Comparison of ENCODE assay signal across 28 cellular contexts in the genomic region with DNA sequence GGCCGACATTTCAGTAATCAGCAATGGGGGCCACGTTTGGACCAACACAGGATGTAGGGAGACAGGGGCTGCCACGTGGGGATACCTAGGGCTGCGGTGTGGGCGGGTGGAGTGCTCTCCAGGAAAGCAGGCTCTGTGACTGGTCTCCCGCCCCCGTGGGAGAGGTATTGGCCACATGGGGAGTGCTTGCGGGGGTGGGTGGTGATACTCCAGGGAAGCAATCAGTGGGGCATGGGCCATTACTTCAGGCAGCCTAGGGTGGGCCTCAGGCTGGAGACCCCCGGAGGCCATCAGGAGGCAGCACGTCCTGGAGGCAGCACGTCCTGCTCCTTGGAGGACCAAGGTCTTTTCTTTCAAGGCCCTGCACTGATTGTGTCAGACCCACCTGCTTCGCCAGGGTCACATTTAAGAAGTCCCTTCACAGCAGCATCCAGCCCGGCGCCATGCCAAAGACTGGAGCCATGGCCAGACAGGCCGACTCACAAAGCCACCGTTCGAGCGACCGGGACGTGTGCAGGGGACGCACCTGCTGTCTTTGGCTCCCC. TPM values are rescaled to one million over a fixed set of nuclear protein-coding genes. Genes with fewer than 3 reads are reported as not detected.
DNase-seq lines count a peak whose midpoint lies in the region; ATAC-seq, FAIRE-seq and TF ChIP-seq lines count a peak whose summit lies in the region.
"Had no signal": no experiment of that assay in that cellular context is flagged by ENCODE, and none has a peak within 500 bp of the region (broad histone marks: within the 10 kb centered on the region; RNA-seq: fewer than 3 reads in every experiment).

No MANE protein-coding gene starts in this region.

- peak; percentile 59 for DNase-seq in natural killer cell treated with Interleukin-12 subunit alpha and Interleukin-12 subunit beta and Interleukin-15 and Interleukin-18, amount 100 ng/mL, for 72 hours (ENCODE audit: low spot score)
- no peak for DNase-seq in natural killer cell
- no peak for DNase-seq in K562 (ENCODE audit: extremely low read depth in 1 of 4, low spot score in 3 of 4)
- DNase-seq in mesothelial cell of epicardium (ENCODE audit: low spot score in 2 of 2, unreplicated experiment in 2 of 2), result peak; percentile 19 to 35
- no peak for DNase-seq in putamen (ENCODE audit: low spot score)
- no peak for DNase-seq in NCI-H2227 (lab: John Stamatoyannopoulos, UW; ENCODE audit: unreplicated experiment)
- no peak for DNase-seq in amniotic stem cell (lab: John Stamatoyannopoulos, UW)
- DNase-seq in AML-193 (lab: John Stamatoyannopoulos, UW), result no peak
- DNase-seq: activated CD4-positive, alpha-beta T cell treated with anti-CD3 and anti-CD28 coated beads, Interleukin-2, amount 50 U/mL, for 1 hour; activated gamma-delta T cell treated with Interleukin-2 at 50 U/mL for 16 hours; CD4-positive, alpha-beta T cell; GDM1; glutamatergic neuron; MM.1S; NCI-H1436; stimulated activated CD4-positive, alpha-beta T cell treated with anti-CD3 and anti-CD28 coated beads, Interleukin-1b, Interleukin-23, amount 100 ng/mL, for 48 hours had no signal

- no peak overlapping the region for H2AFZ ChIP-seq in K562 (ENCODE audit: low read depth, low read length)
- H2AFZ ChIP-seq: PC-9 had no signal

- H4K20me1 ChIP-seq in K562 (replicated peaks; ENCODE audit: control insufficient read depth, insufficient read depth, low read length), result peaks cover 8% of the 10 kb centered on the region; the same call in 1 of the 2 replicates

- no peak for FAIRE-seq in K562 (lab: Jason Lieb, UNC)
- FAIRE-seq: endothelial cell of umbilical vein had no signal

- no peaks in the 10 kb centered on the region for H3K79me2 ChIP-seq in K562 (ENCODE audit: control insufficient read depth, insufficient read depth, low read length)

- no peak overlapping the region for H3K4me3 Mint-ChIP-seq in natural killer cell treated with Interleukin-12 subunit alpha and Interleukin-12 subunit beta and Interleukin-15 and Interleukin-18, amount 100 ng/mL, for 72 hours
- H3K4me3 Mint-ChIP-seq in natural killer cell (no peak overlapping the region), mesothelial cell of epicardium (no peak overlapping the region)
- H3K4me3 Mint-ChIP-seq: CD4-positive, alpha-beta T cell; IgD-negative memory B cell; naive thymus-derived CD8-positive, alpha-beta T cell; T-helper 1 cell treated with Interleukin-12 subunit alpha and Interleukin-12 subunit beta and Interleukin-4 antibody, amounts not matched to agents 30 μg/mL and 1 μg/mL, for 36 hours had no signal

- no peak for TF ChIP-seq EP300 in K562 (IDR thresholded peaks at IDR 0.05; ENCODE audit: low read length)

- intact Hi-C loops in natural killer cell (cut with micrococcal nuclease) (no loop called here), K562 (cut with micrococcal nuclease) (no loop called here)

- no peak overlapping the region for H3K4me3 ChIP-seq in K562
- H3K4me3 ChIP-seq: cardiac muscle cell, PC-9, prostate gland had no signal

- H3K9me3 Mint-ChIP-seq in natural killer cell treated with Interleukin-12 subunit alpha and Interleukin-12 subunit beta and Interleukin-15 and Interleukin-18, amount 100 ng/mL, for 72 hours, result no peaks in the 10 kb centered on the region
- H3K9me3 Mint-ChIP-seq in natural killer cell, result no peaks in the 10 kb centered on the region
- H3K9me3 Mint-ChIP-seq in mesothelial cell of epicardium, result no peaks in the 10 kb centered on the region
- H3K9me3 Mint-ChIP-seq: CD4-positive, alpha-beta T cell; naive thymus-derived CD8-positive, alpha-beta T cell; T-helper 1 cell treated with Interleukin-12 subunit alpha and Interleukin-12 subunit beta and Interleukin-4 antibody, amounts not matched to agents 30 μg/mL and 1 μg/mL, for 36 hours had no signal

- in situ Hi-C loops in K562 (cut with MboI), result no loop called here

- no peak for TF ChIP-seq RAD21 in K562 (CRISPR knock-in tag; conservative IDR thresholded peaks at IDR 0.05 in 1 of 2, IDR thresholded peaks at IDR 0.05 in 1 of 2)

- peaks cover 3 to 28% of the 10 kb centered on the region in 2 experiments; a peak in 4 of 5 replicates for H3K27me3 ChIP-seq in K562 (ENCODE audit: control insufficient read depth in 2 of 2, insufficient read depth in 2 of 2, low read length in 2 of 2)
- H3K27me3 ChIP-seq: cardiac muscle cell had no signal

- CTCF ChIA-PET in K562 (lab: Yijun Ruan, JAX; ENCODE audit: low intra/inter-chr PET ratio), result no interaction called here

- H3K27me3 Mint-ChIP-seq in natural killer cell treated with Interleukin-12 subunit alpha and Interleukin-12 subunit beta and Interleukin-15 and Interleukin-18, amount 100 ng/mL, for 72 hours, result peaks cover 9 to 10% of the 10 kb centered on the region in 2 donors
- peaks cover 1 to 5% of the 10 kb centered on the region in 2 donors for H3K27me3 Mint-ChIP-seq in natural killer cell (ENCODE audit: low read depth in 2 of 2)
- peaks cover 15% of the 10 kb centered on the region for H3K27me3 Mint-ChIP-seq in mesothelial cell of epicardium (ENCODE audit: low read depth)

- H3K9me3 ChIP-seq in K562 (replicated peaks; ENCODE audit: control insufficient read depth, insufficient read depth, low read depth, low read length), result no peaks in the 10 kb centered on the region
- H3K9me3 ChIP-seq: prostate gland had no signal

- H3K36me3 Mint-ChIP-seq in natural killer cell treated with Interleukin-12 subunit alpha and Interleukin-12 subunit beta and Interleukin-15 and Interleukin-18, amount 100 ng/mL, for 72 hours, result no peaks in the 10 kb centered on the region
- H3K36me3 Mint-ChIP-seq in natural killer cell, result no peaks in the 10 kb centered on the region
- H3K36me3 Mint-ChIP-seq in mesothelial cell of epicardium, result no peaks in the 10 kb centered on the region
- H3K36me3 Mint-ChIP-seq: IgD-negative memory B cell; naive thymus-derived CD8-positive, alpha-beta T cell had no signal

- H3K27ac ChIP-seq in K562 (ENCODE audit: extremely low read depth, low read depth, low read length), result no peak overlapping the region
- H3K27ac ChIP-seq: cardiac muscle cell, PC-9, prostate gland had no signal

- POLR2A ChIA-PET in K562 (lab: Yijun Ruan, JAX), result no interaction called here

- no peak for TF ChIP-seq POLR2A in K562 (conservative IDR thresholded peaks at IDR 0.05)

- no peaks in the 10 kb centered on the region for H3K36me3 ChIP-seq in K562 (ENCODE audit: control insufficient read depth, insufficient read depth, low read length)
- H3K36me3 ChIP-seq: cardiac muscle cell, prostate gland had no signal

- H3K27ac Mint-ChIP-seq in natural killer cell treated with Interleukin-12 subunit alpha and Interleukin-12 subunit beta and Interleukin-15 and Interleukin-18, amount 100 ng/mL, for 72 hours, result no peak overlapping the region
- no peak overlapping the region for H3K27ac Mint-ChIP-seq in natural killer cell
- H3K27ac Mint-ChIP-seq in mesothelial cell of epicardium, result no peak overlapping the region
- H3K27ac Mint-ChIP-seq: CD4-positive, alpha-beta T cell; naive thymus-derived CD8-positive, alpha-beta T cell; T-helper 1 cell treated with Interleukin-12 subunit alpha and Interleukin-12 subunit beta and Interleukin-4 antibody, amounts not matched to agents 30 μg/mL and 1 μg/mL, for 36 hours had no signal

- WGBS in K562 (ENCODE audit: insufficient coverage, low coverage, missing lambda C conversion rate), result 0% methylated on average over 21 of the region's 21 CpGs

- no peaks in the 10 kb centered on the region for H3K9me1 ChIP-seq in K562 (ENCODE audit: control insufficient read depth, insufficient read depth, low read length)

- TF ChIP-seq CTCF in natural killer cell (IDR thresholded peaks at IDR 0.05) (no peak), K562 (IDR thresholded peaks at IDR 0.05 in 2 of 3, conservative IDR thresholded peaks at IDR 0.05 in 1 of 3; ENCODE audit: insufficient read depth in 2 of 3, low read depth in 1 of 3, low read length in 3 of 3) (no peak), mesothelial cell of epicardium (IDR thresholded peaks at IDR 0.05; ENCODE audit: unreplicated experiment) (no peak)

- BruUV-seq in K562 (replicated peaks; lab: Mats Ljungman, UMichigan), result no TSS peak

- no peak overlapping the region; a peak in 1 of 4 replicates for H3K9ac ChIP-seq in K562 (ENCODE audit: insufficient read depth in 1 of 2, low read depth in 2 of 2, low read length in 2 of 2)

- no peak for ATAC-seq in natural killer cell treated with Interleukin-12 subunit alpha and Interleukin-12 subunit beta and Interleukin-15 and Interleukin-18, amount 100 ng/mL, for 72 hours
- ATAC-seq in natural killer cell, result no peak
- ATAC-seq in K562, result no peak
- ATAC-seq: naive thymus-derived CD8-positive, alpha-beta T cell had no signal

- H3K4me2 ChIP-seq in K562 (ENCODE audit: insufficient read depth, low read length), result no peak overlapping the region
- H3K4me2 ChIP-seq: PC-9 had no signal

- H3K4me1 Mint-ChIP-seq in natural killer cell treated with Interleukin-12 subunit alpha and Interleukin-12 subunit beta and Interleukin-15 and Interleukin-18, amount 100 ng/mL, for 72 hours (ENCODE audit: low read depth in 2 of 2), result no peaks in the 10 kb centered on the region
- H3K4me1 Mint-ChIP-seq in natural killer cell (no peaks in the 10 kb centered on the region), mesothelial cell of epicardium (peaks cover 16% of the 10 kb centered on the region)
- H3K4me1 Mint-ChIP-seq: IgD-negative memory B cell; naive thymus-derived CD8-positive, alpha-beta T cell had no signal

- peaks cover 0 to 19% of the 10 kb centered on the region in 2 experiments; a peak in 3 of 5 replicates for H3K4me1 ChIP-seq in K562 (replicated peaks in 1 of 2; ENCODE audit: control insufficient read depth in 2 of 2, insufficient read depth in 2 of 2, low read length in 2 of 2)

RNA-seq across cellular contexts. Expression of a gene that starts 3.0 kb away (rescaled TPM):
- total RNA-seq in natural killer cell treated with Interleukin-12 subunit alpha and Interleukin-12 subunit beta and Interleukin-15 and Interleukin-18, amount 100 ng/mL, for 72 hours, result not detected
- not detected for total RNA-seq in natural killer cell
- 0.05 and 0.49 TPM in 2 replicates for total RNA-seq in K562 (2011; cell fraction: chromatin; rRNA removed; ENCODE audit: low replicate concordance)
- under 0.01 TPM in 1 of 2 replicates, not detected in the other for total RNA-seq in K562 (2011; cell fraction: nucleolus; rRNA removed)
- 0.08 and 0.59 TPM in 2 replicates for total RNA-seq in K562 (2011; cell fraction: nucleoplasm; rRNA removed)
- total RNA-seq in K562 (2014; rRNA removed), result not detected in 2 replicates
- not detected in 2 replicates for total RNA-seq in K562 (2014; rRNA removed; fragmentation: Illumina TruSeq; extraction: Trizol)
- not detected in 2 replicates for total RNA-seq in K562 (2015; rRNA removed; fragmentation: Illumina TruSeq; extraction: Trizol)
- total RNA-seq in K562 (2021), result 0.18 and 0.38 TPM in 2 replicates
- not detected in 2 replicates for polyA plus RNA-seq in K562 (2011; rRNA removed)
- not detected in 2 replicates for polyA plus RNA-seq in K562 (2011; cell fraction: cytosol; rRNA removed)
- polyA plus RNA-seq in K562 (2011; cell fraction: nucleus; rRNA removed), result not detected in 2 replicates
- 0.04 TPM in 1 of 2 replicates, not detected in the other for polyA plus RNA-seq in K562 (2012)
- under 0.01 TPM in 1 of 2 replicates, not detected in the other for polyA plus RNA-seq in K562 (2014; fragmentation: Illumina TruSeq; extraction: Trizol)
- polyA plus RNA-seq in K562 (2014; fragmentation: Nextera tagmentation; extraction: Ambion mirVana), result not detected
- not detected in 2 replicates for polyA plus RNA-seq in K562 (2014; rRNA removed)
- not detected in 2 replicates for polyA minus RNA-seq in K562 (2011; rRNA and poly(A)+ RNA removed)
- polyA minus RNA-seq in K562 (2011; cell fraction: cytosol; rRNA and poly(A)+ RNA removed), result not detected in 2 replicates
- polyA minus RNA-seq in K562 (2011; cell fraction: nucleus; rRNA and poly(A)+ RNA removed), result not detected in 2 replicates
- 0.02 to 0.07 TPM (median 0.04 TPM) in 3 replicates for total RNA-seq in mesothelial cell of epicardium
- total RNA-seq: CD4-positive, alpha-beta T cell; dermis blood vessel endothelial cell; endothelial cell of umbilical vein; H4; naive thymus-derived CD8-positive, alpha-beta T cell; SK-MEL-5; skeletal muscle tissue; temporal lobe had no signal
- polyA plus RNA-seq: cardiac muscle cell; endothelial cell of umbilical vein; IgD-negative memory B cell; naive thymus-derived CD8-positive, alpha-beta T cell had no signal

RNA-seq across cellular contexts. Expression of a gene that starts 35.1 kb away (rescaled TPM):
- total RNA-seq in natural killer cell treated with Interleukin-12 subunit alpha and Interleukin-12 subunit beta and Interleukin-15 and Interleukin-18, amount 100 ng/mL, for 72 hours, result not detected
- total RNA-seq in natural killer cell (not detected), K562 (2014; rRNA removed) (not detected in 2 replicates), K562 (2014; rRNA removed; fragmentation: Illumina TruSeq; extraction: Trizol) (not detected in 2 replicates), K562 (2015; rRNA removed; fragmentation: Illumina TruSeq; extraction: Trizol) (not detected in 2 replicates), K562 (2021) (0.16 TPM in 1 of 2 replicates, not detected in the other), mesothelial cell of epicardium (not detected in 3 replicates)
- total RNA-seq in K562 (2011; cell fraction: chromatin; rRNA removed; ENCODE audit: low replicate concordance), result not detected in 2 replicates
- total RNA-seq in K562 (2011; cell fraction: nucleolus; rRNA removed), result not detected in 2 replicates
- total RNA-seq in K562 (2011; cell fraction: nucleoplasm; rRNA removed), result not detected in 2 replicates
- polyA plus RNA-seq in K562 (2011; rRNA removed) (not detected in 2 replicates), K562 (2014; fragmentation: Illumina TruSeq; extraction: Trizol) (not detected in 2 replicates), K562 (2014; fragmentation: Nextera tagmentation; extraction: Ambion mirVana) (not detected), K562 (2014; rRNA removed) (0.01 TPM in 1 of 2 replicates, not detected in the other)
- not detected in 2 replicates for polyA plus RNA-seq in K562 (2011; cell fraction: cytosol; rRNA removed)
- not detected in 2 replicates for polyA plus RNA-seq in K562 (2011; cell fraction: nucleus; rRNA removed)
- 0.03 and 0.06 TPM in 2 replicates for polyA plus RNA-seq in K562 (2012)
- polyA minus RNA-seq in K562 (2011; rRNA and poly(A)+ RNA removed), result not detected in 2 replicates
- polyA minus RNA-seq in K562 (2011; cell fraction: cytosol; rRNA and poly(A)+ RNA removed), result not detected in 2 replicates
- not detected in 2 replicates for polyA minus RNA-seq in K562 (2011; cell fraction: nucleus; rRNA and poly(A)+ RNA removed)
- total RNA-seq: cardiac muscle cell; CD4-positive, alpha-beta T cell; dermis blood vessel endothelial cell; endothelial cell of umbilical vein; H4; naive thymus-derived CD8-positive, alpha-beta T cell; SK-MEL-5; skeletal muscle tissue had no signal
- polyA plus RNA-seq: cardiac muscle cell; endothelial cell of umbilical vein; IgD-negative memory B cell; naive thymus-derived CD8-positive, alpha-beta T cell had no signal

Comparison
In these comparisons a context has a peak if more than half of its experiments do, and no peak if none do; other contexts are left out.
1. DNase-seq: peak in natural killer cell treated with Interleukin-12 subunit alpha and Interleukin-12 subunit beta and Interleukin-15 and Interleukin-18, amount 100 ng/mL, for 72 hours (single experiment) and mesothelial cell of epicardium (2 of 2); none in natural killer cell (single experiment), K562 (0 of 4), putamen (single experiment), NCI-H2227 (single experiment), amniotic stem cell (single experiment) and AML-193 (0 of 2).